28 cellular contexts compared by ENCODE assay signal in genomic region chr10:112584276-112584675, GRCh38.
DNase-seq lines count a peak whose midpoint lies in the region; ATAC-seq and TF ChIP-seq lines count a peak whose summit lies in the region.
"Had no signal": no experiment of that assay in that cellular context is flagged by ENCODE, and none has a peak within 500 bp of the region (broad histone marks: within the 10 kb centered on the region; RNA-seq: fewer than 3 reads in every experiment).

No MANE protein-coding gene starts in this region.

- DNase-seq in EH (ENCODE audit: low read depth) (peak; percentile 70), IMR-90 (peak; percentile 61), mammary epithelial cell (peak; percentile 48), Peyer's patch (no peak)
- DNase-seq in stimulated activated naive CD8-positive, alpha-beta T cell treated with anti-CD3 and anti-CD28 coated beads, Interleukin-15, amount 100 ng/mL, for 72 hours: no peak
- DNase-seq: activated B cell treated with CpG ODN at 0.5 μM for 24 hours; AML-193; CD8-positive, alpha-beta memory T cell; dorsolateral prefrontal cortex; GF-D8; H9; heart left ventricle; MM.1S; NCI-H1436; NCI-H2107; NCI-H446 treated with DMSO at 0.1 percent for 48 hours; stimulated activated CD4-positive, alpha-beta T cell treated with anti-CD3 and anti-CD28 coated beads, Interleukin-2, amount 100 ng/mL, for 24 hours; uterus had no signal

- no peaks in the 10 kb centered on the region; a peak in 1 of 4 replicates for H3K79me1 ChIP-seq in IMR-90 (ENCODE audit: low read depth in 1 of 2, low read length in 2 of 2)

- H4K5ac ChIP-seq in IMR-90 (ENCODE audit: low read depth, low read length): no peak overlapping the region

- H3K27ac ChIP-seq in IMR-90 (ENCODE audit: insufficient read depth, low read length): no peak overlapping the region
- no peak overlapping the region for H3K27ac ChIP-seq in mammary epithelial cell (ENCODE audit: insufficient read depth, low read depth, low read length)
- H3K27ac ChIP-seq in Peyer's patch: no peak overlapping the region
- H3K27ac ChIP-seq: heart left ventricle, neutrophil, uterus had no signal

- H2BK120ac ChIP-seq in IMR-90 (ENCODE audit: low read depth, low read length): no peak overlapping the region

- H2AK5ac ChIP-seq in IMR-90 (ENCODE audit: low read depth, low read length): peak overlapping the region; percentile 10; the same call in 1 of the 2 replicates

- H2BK5ac ChIP-seq in IMR-90 (ENCODE audit: low read depth, low read length, poor library complexity, severe bottlenecking): peak overlapping the region; percentile 45

- H4K91ac ChIP-seq in IMR-90 (ENCODE audit: insufficient read depth, low read depth, low read length): 0 out of 2 replicates have a peak overlapping the region, but pooled peaks have one; percentile 1

- H2AFZ ChIP-seq in IMR-90 (replicated peaks; ENCODE audit: low read length, poor library complexity) (no peak overlapping the region), mammary epithelial cell (ENCODE audit: low read depth, low read length) (peak overlapping the region; percentile 51)

- H3K4me1 Mint-ChIP-seq in stimulated activated naive CD8-positive, alpha-beta T cell treated with anti-CD3 and anti-CD28 coated beads, Interleukin-15, amount 100 ng/mL, for 72 hours: no peaks in the 10 kb centered on the region
- H3K4me1 Mint-ChIP-seq: activated B cell treated with CpG ODN at 0.5 μM for 24 hours; CD8-positive, alpha-beta memory T cell; central memory CD8-positive, alpha-beta T cell had no signal

- no peak overlapping the region for H3K9ac ChIP-seq in IMR-90 (ENCODE audit: low read depth, low read length)
- H3K9ac ChIP-seq in mammary epithelial cell (ENCODE audit: insufficient read depth, low read length): no peak overlapping the region
- H3K9ac ChIP-seq in skeletal muscle satellite cell (ENCODE audit: low read depth, low read length): peak overlapping the region; percentile 8

- no peak for TF ChIP-seq POLR2A in IMR-90 (IDR thresholded peaks at IDR 0.05; ENCODE audit: low read depth, low read length)
- TF ChIP-seq POLR2A in Peyer's patch (IDR thresholded peaks at IDR 0.05): no peak

- no peak overlapping the region for H3K4me2 ChIP-seq in IMR-90 (ENCODE audit: low read depth, low read length)
- no peak overlapping the region for H3K4me2 ChIP-seq in mammary epithelial cell (ENCODE audit: insufficient read depth, low read depth, low read length)
- H3K4me2 ChIP-seq in skeletal muscle satellite cell (ENCODE audit: low read length): peak overlapping the region; percentile 49
- H3K4me2 ChIP-seq: smooth muscle cell had no signal

- H3K18ac ChIP-seq in IMR-90 (ENCODE audit: low read depth, low read length): no peak overlapping the region

- TF ChIP-seq RAD21 in IMR-90 (IDR thresholded peaks at IDR 0.05; ENCODE audit: low read length): no peak

- dilution Hi-C loops in IMR-90 (cut with HindIII; ENCODE audit: low sequenced_read_pairs, unreplicated experiment): no loop called here
- dilution Hi-C loops in mammary epithelial cell (cut with HindIII; ENCODE audit: low sequenced_read_pairs): no loop called here

- H2AK9ac ChIP-seq in IMR-90 (replicated peaks; ENCODE audit: low read depth, low read length, poor library complexity): no peak overlapping the region

- TF ChIP-seq CTCF in IMR-90 (conservative IDR thresholded peaks at IDR 0.05; ENCODE audit: low read depth, low read length) (no peak), mammary epithelial cell (conservative IDR thresholded peaks at IDR 0.05 in 1 of 2, IDR thresholded peaks at IDR 0.05 in 1 of 2; ENCODE audit: extremely low read depth in 1 of 2, insufficient read depth in 1 of 2, low read depth in 1 of 2, low read length in 2 of 2) (no peak), Peyer's patch (IDR thresholded peaks at IDR 0.05) (no peak)

- peaks cover 0 to 2% of the 10 kb centered on the region in 2 donors for H3K9me3 Mint-ChIP-seq in stimulated activated naive CD8-positive, alpha-beta T cell treated with anti-CD3 and anti-CD28 coated beads, Interleukin-15, amount 100 ng/mL, for 72 hours
- H3K9me3 Mint-ChIP-seq: activated B cell treated with CpG ODN at 0.5 μM for 24 hours; activated T-helper 1 cell treated with anti-CD3 and anti-CD28 coated beads, Interleukin-12 subunit alpha, Interleukin-12 subunit beta, Interleukin-2, Interleukin-4 antibody, amounts not matched to agents 30 ng/mL and 10 ng/mL and 1 ng/mL, durations not matched to agents 14 hours and 24 hours and 36 hours; CD8-positive, alpha-beta memory T cell; central memory CD8-positive, alpha-beta T cell; H9 had no signal

- H3K4me3 Mint-ChIP-seq in stimulated activated naive CD8-positive, alpha-beta T cell treated with anti-CD3 and anti-CD28 coated beads, Interleukin-15, amount 100 ng/mL, for 72 hours: no peak overlapping the region
- H3K4me3 Mint-ChIP-seq: activated B cell treated with CpG ODN at 0.5 μM for 24 hours; activated naive CD8-positive, alpha-beta T cell; activated T-helper 1 cell treated with anti-CD3 and anti-CD28 coated beads, Interleukin-12 subunit alpha, Interleukin-12 subunit beta, Interleukin-2, Interleukin-4 antibody, amounts not matched to agents 30 ng/mL and 10 ng/mL and 1 ng/mL, durations not matched to agents 14 hours and 24 hours and 36 hours; CD8-positive, alpha-beta memory T cell; central memory CD8-positive, alpha-beta T cell; H9 had no signal

- H3K27ac Mint-ChIP-seq in stimulated activated naive CD8-positive, alpha-beta T cell treated with anti-CD3 and anti-CD28 coated beads, Interleukin-15, amount 100 ng/mL, for 72 hours: no peak overlapping the region
- H3K27ac Mint-ChIP-seq: activated B cell treated with CpG ODN at 0.5 μM for 24 hours; activated naive CD8-positive, alpha-beta T cell; activated T-helper 1 cell treated with anti-CD3 and anti-CD28 coated beads, Interleukin-12 subunit alpha, Interleukin-12 subunit beta, Interleukin-2, Interleukin-4 antibody, amounts not matched to agents 30 ng/mL and 10 ng/mL and 1 ng/mL, durations not matched to agents 14 hours and 24 hours and 36 hours; CD8-positive, alpha-beta memory T cell had no signal

- H3K79me2 ChIP-seq in mammary epithelial cell (ENCODE audit: insufficient read depth, low read length): no peaks in the 10 kb centered on the region

- in situ Hi-C loops in IMR-90 (cut with MboI; ENCODE audit: low sequenced_read_pairs) (no loop called here), mammary epithelial cell (cut with MboI; ENCODE audit: low sequenced_read_pairs in 2 of 2) (no loop called here)

- H3K4me3 ChIP-seq in IMR-90 (ENCODE audit: insufficient read depth, low read depth, low read length) (no peak overlapping the region), mammary epithelial cell (replicated peaks in 1 of 3; ENCODE audit: insufficient read depth in 1 of 3, low read depth in 2 of 3, low read length in 3 of 3) (no peak overlapping the region), skeletal muscle satellite cell (ENCODE audit: low read length) (no peak overlapping the region), Peyer's patch (no peak overlapping the region)
- H3K4me3 ChIP-seq: ascending aorta, dorsolateral prefrontal cortex, heart left ventricle, smooth muscle cell, suprapubic skin, uterus had no signal

- H3K9me1 ChIP-seq in IMR-90 (ENCODE audit: insufficient read depth, low read length): peaks cover 7% of the 10 kb centered on the region

- ATAC-seq in IMR-90 (ENCODE audit: low read depth) (0 out of 2 replicates have a peak, but pooled peaks have one; percentile 30), HG03097 (IDR thresholded peaks at IDR 0.05; ENCODE audit: low FRiP score, unreplicated experiment) (no peak)
- no peak for ATAC-seq in stimulated activated naive CD8-positive, alpha-beta T cell treated with anti-CD3 and anti-CD28 coated beads, Interleukin-15, amount 100 ng/mL, for 72 hours
- ATAC-seq: heart left ventricle, Right ventricle myocardium inferior had no signal

- H3K36me3 ChIP-seq in IMR-90 (ENCODE audit: control insufficient read depth, insufficient read depth, low read length): peaks cover 1% of the 10 kb centered on the region; the same call in 1 of the 2 replicates
- H3K36me3 ChIP-seq in mammary epithelial cell (ENCODE audit: insufficient read depth, low read length): no peaks in the 10 kb centered on the region
- no peaks in the 10 kb centered on the region for H3K36me3 ChIP-seq in skeletal muscle satellite cell (ENCODE audit: insufficient read depth, low read length)
- H3K36me3 ChIP-seq in Peyer's patch: no peaks in the 10 kb centered on the region
- H3K36me3 ChIP-seq: ascending aorta, suprapubic skin, uterus had no signal

- WGBS in IMR-90 (ENCODE audit: extremely low coverage in 2 of 2, insufficient read length in 1 of 2), 2 experiments: no CpG with 5 or more reads among the region's 6 CpGs
- WGBS in mammary epithelial cell (ENCODE audit: low coverage, missing lambda C conversion rate): 91% methylated on average over 6 of the region's 6 CpGs

- no peaks in the 10 kb centered on the region for H3K27me3 Mint-ChIP-seq in stimulated activated naive CD8-positive, alpha-beta T cell treated with anti-CD3 and anti-CD28 coated beads, Interleukin-15, amount 100 ng/mL, for 72 hours
- H3K27me3 Mint-ChIP-seq: activated B cell treated with CpG ODN at 0.5 μM for 24 hours; activated naive CD8-positive, alpha-beta T cell; CD8-positive, alpha-beta memory T cell; central memory CD8-positive, alpha-beta T cell had no signal

- no peak overlapping the region for H3K56ac ChIP-seq in IMR-90 (ENCODE audit: extremely low read depth, insufficient read depth, low read length)

- peaks cover 5% of the 10 kb centered on the region for H3K4me1 ChIP-seq in IMR-90 (ENCODE audit: control insufficient read depth, insufficient read depth, low read length)
- peaks cover 12% of the 10 kb centered on the region for H3K4me1 ChIP-seq in mammary epithelial cell (ENCODE audit: insufficient read depth, low read length)
- peaks cover 47% of the 10 kb centered on the region for H3K4me1 ChIP-seq in skeletal muscle satellite cell (ENCODE audit: control insufficient read depth, insufficient read depth, low read length)
- H3K4me1 ChIP-seq in Peyer's patch: no peaks in the 10 kb centered on the region
- H3K4me1 ChIP-seq: uterus had no signal

- CTCF ChIA-PET in IMR-90 (lab: Yijun Ruan, JAX): no interaction called here
- CTCF ChIA-PET in mammary epithelial cell (lab: Charles Lee; ENCODE audit: low non-redundant PET): no interaction called here

- POLR2A ChIA-PET in IMR-90 (lab: Charles Lee; ENCODE audit: unreplicated experiment): interaction anchor here (0.6 kb wide), 1 partner anchor 150 kb away, joined by 4 read pairs; no protein-coding TSS in a partner anchor

- H3K27me3 ChIP-seq in IMR-90 (ENCODE audit: control insufficient read depth, insufficient read depth, low read length) (no peaks in the 10 kb centered on the region), mammary epithelial cell (ENCODE audit: insufficient read depth, low read length) (no peaks in the 10 kb centered on the region), skeletal muscle satellite cell (ENCODE audit: control insufficient read depth, insufficient read depth, low read length) (no peaks in the 10 kb centered on the region), Peyer's patch (no peaks in the 10 kb centered on the region)
- H3K27me3 ChIP-seq: ascending aorta, dorsolateral prefrontal cortex, heart left ventricle, neutrophil, suprapubic skin, uterus had no signal

- H2BK20ac ChIP-seq in IMR-90 (ENCODE audit: low read depth, low read length): no peak overlapping the region

- no peak overlapping the region for H2BK15ac ChIP-seq in IMR-90 (ENCODE audit: low read depth, low read length)

- no peak overlapping the region for H3K4ac ChIP-seq in IMR-90 (ENCODE audit: low read depth, low read length)

- intact Hi-C loops in IMR-90 (cut with micrococcal nuclease) (no loop called here), mammary epithelial cell (cut with micrococcal nuclease) (loop anchor here (2.0 to 5.0 kb wide), 2 partner anchors 79 to 368 kb away; partner anchors contain the start of gene TCF7L2)

- BruUV-seq in IMR-90 (replicated peaks; lab: Mats Ljungman, UMichigan): no TSS peak
- no TSS peak for BruUV-seq in mammary epithelial cell (replicated peaks; lab: Mats Ljungman, UMichigan)

- no peak overlapping the region for H4K8ac ChIP-seq in IMR-90 (ENCODE audit: low read depth in 2 of 2, low read length in 2 of 2)

- H3K9me3 ChIP-seq in IMR-90 (ENCODE audit: control insufficient read depth, insufficient read depth, low read length) (no peaks in the 10 kb centered on the region), mammary epithelial cell (replicated peaks; ENCODE audit: insufficient read depth, low read length) (no peaks in the 10 kb centered on the region), skeletal muscle satellite cell (replicated peaks; ENCODE audit: low read length) (no peaks in the 10 kb centered on the region), Peyer's patch (no peaks in the 10 kb centered on the region)
- H3K9me3 ChIP-seq: ascending aorta, heart left ventricle, neutrophil, suprapubic skin, uterus had no signal

- H4K20me1 ChIP-seq in IMR-90 (ENCODE audit: insufficient read depth, low read length): peaks cover 4% of the 10 kb centered on the region; the same call in 1 of the 2 replicates
- H4K20me1 ChIP-seq in mammary epithelial cell (ENCODE audit: insufficient read depth, low read length): no peaks in the 10 kb centered on the region

- peak overlapping the region; percentile 19; the same call in 1 of the 2 replicates for H3K14ac ChIP-seq in IMR-90 (replicated peaks; ENCODE audit: low read depth, low read length)

- H3K23ac ChIP-seq in IMR-90 (ENCODE audit: low read depth, low read length): no peak overlapping the region

Comparison
In these comparisons a context has a peak if more than half of its experiments do, and no peak if none do; other contexts are left out.
1. DNase-seq: peak in EH (single experiment), IMR-90 (single experiment) and mammary epithelial cell (single experiment); none in Peyer's patch (0 of 3) and stimulated activated naive CD8-positive, alpha-beta T cell treated with anti-CD3 and anti-CD28 coated beads, Interleukin-15, amount 100 ng/mL, for 72 hours (0 of 2).